ENCODE assay signal across 16 cellular contexts in the genomic region with DNA sequence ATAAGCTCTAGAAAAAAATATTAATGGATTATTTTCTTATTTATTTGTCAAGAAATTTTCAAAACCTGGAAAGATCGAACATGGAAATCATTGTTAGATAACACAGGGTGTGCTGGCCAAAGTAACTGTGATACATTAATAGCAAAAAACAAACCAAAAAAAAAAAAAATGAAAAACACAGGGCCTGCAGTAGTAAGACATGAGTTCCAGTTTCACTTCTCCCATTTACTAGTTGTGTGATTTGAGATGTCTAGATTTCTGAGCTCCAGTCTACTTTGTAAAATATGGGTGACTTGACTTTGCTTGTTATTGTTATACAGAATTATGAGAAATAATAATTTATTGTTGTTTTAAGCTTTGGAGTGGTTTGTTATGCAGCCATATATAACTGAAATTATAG. TPM values are rescaled to one million over a fixed set of nuclear protein-coding genes. Genes with fewer than 3 reads are reported as not detected.
A peak's percentile ranks its signal among the peaks of the same experiment; 100 is the strongest.
DNase-seq lines count a peak whose midpoint lies in the region; ATAC-seq and TF ChIP-seq lines count a peak whose summit lies in the region.
"Had no signal": no experiment of that assay in that cellular context is flagged by ENCODE, and none has a peak within 500 bp of the region (broad histone marks: within the 10 kb centered on the region; RNA-seq: fewer than 3 reads in every experiment).

No MANE protein-coding gene starts in this region.

- H3K4me3 Mint-ChIP-seq in IgD-negative memory B cell = peak overlapping the region in 2 of 4 donors; percentile 55 to 83
- H3K4me3 Mint-ChIP-seq: immature natural killer cell had no signal

- H3K27me3 ChIP-seq in MG63 = no peaks in the 10 kb centered on the region
- H3K27me3 ChIP-seq: esophagus squamous epithelium, right lobe of liver, vagina had no signal

- peak; percentile 33 for DNase-seq in GM12865 (ENCODE audit: low read depth)
- DNase-seq in stimulated activated CD4-positive, alpha-beta T cell treated with anti-CD3 and anti-CD28 coated beads, Interleukin-12 subunit alpha, Interleukin-12 subunit beta, amount 100 ng/mL, for 4 hours = no peak
- DNase-seq in stimulated activated CD4-positive, alpha-beta T cell treated with anti-CD3 and anti-CD28 coated beads, Interleukin-1b, Interleukin-23, amount 100 ng/mL, for 48 hours = no peak
- DNase-seq in T-helper 9 cell = no peak
- no peak for DNase-seq in MG63
- DNase-seq: activated T-cell treated with anti-CD3 and anti-CD28 coated beads, Interleukin-2, amount 50 U/mL, for 48 hours; esophagus squamous epithelium; GOT3; immature natural killer cell; NCI-H2081 treated with DMSO at 0.1 percent for 48 hours; right lobe of liver had no signal

- H3K36me3 Mint-ChIP-seq in IgD-negative memory B cell = peaks cover 6% of the 10 kb centered on the region
- H3K36me3 Mint-ChIP-seq: immature natural killer cell had no signal

- peak; percentile 79 for ATAC-seq in GM19452 (IDR thresholded peaks at IDR 0.05; ENCODE audit: unreplicated experiment)
- peak; percentile 72 for ATAC-seq in HG02852 (IDR thresholded peaks at IDR 0.05; ENCODE audit: unreplicated experiment)
- ATAC-seq: right lobe of liver had no signal

- H3K36me3 ChIP-seq in MG63 = no peaks in the 10 kb centered on the region
- H3K36me3 ChIP-seq: esophagus squamous epithelium, right lobe of liver, vagina had no signal

- TF ChIP-seq CTCF in GM12865 (IDR thresholded peaks at IDR 0.05; ENCODE audit: insufficient read depth, low read depth, low read length, missing control alignments) = no peak

- H3K4me3 ChIP-seq in GM12865 (ENCODE audit: low read depth, low read length) = no peak overlapping the region
- H3K4me3 ChIP-seq in MG63 = no peak overlapping the region
- H3K4me3 ChIP-seq: esophagus squamous epithelium, right lobe of liver, vagina had no signal

- H3K27ac Mint-ChIP-seq in IgD-negative memory B cell = peak overlapping the region; percentile 29 to 94 (median 54)
- H3K27ac Mint-ChIP-seq: immature natural killer cell had no signal

- H3K4me1 Mint-ChIP-seq in IgD-negative memory B cell = peaks cover 38 to 66% (median 45%) of the 10 kb centered on the region in 3 donors
- H3K4me1 Mint-ChIP-seq: immature natural killer cell had no signal

- no peaks in the 10 kb centered on the region for H3K9me3 ChIP-seq in MG63
- H3K9me3 ChIP-seq: esophagus squamous epithelium, right lobe of liver, vagina had no signal

- no peaks in the 10 kb centered on the region for H3K9me3 Mint-ChIP-seq in IgD-negative memory B cell
- H3K9me3 Mint-ChIP-seq: immature natural killer cell had no signal

- no peaks in the 10 kb centered on the region for H3K27me3 Mint-ChIP-seq in IgD-negative memory B cell

RNA-seq across cellular contexts. Expression of a gene that starts 13.6 kb away (rescaled TPM):
- 30.0 TPM for polyA plus RNA-seq in IgD-negative memory B cell
- not detected in 2 replicates for total RNA-seq in MG63 (2014; rRNA removed; shearing (Covaris generic); ENCODE audit: low replicate concordance)
- total RNA-seq: myocyte, vagina had no signal
- polyA plus RNA-seq: immature natural killer cell had no signal

RNA-seq across cellular contexts. Expression of a gene that starts 38.3 kb away (rescaled TPM):
- 13.6 TPM for polyA plus RNA-seq in IgD-negative memory B cell
- 56.0 and 102 TPM in 2 replicates for total RNA-seq in MG63 (2014; rRNA removed; shearing (Covaris generic); ENCODE audit: low replicate concordance)

RNA-seq across cellular contexts. Expression of a gene that starts 38.4 kb away (rescaled TPM):
- 67.1 TPM for polyA plus RNA-seq in IgD-negative memory B cell
- 33.9 and 63.8 TPM in 2 replicates for total RNA-seq in MG63 (2014; rRNA removed; shearing (Covaris generic); ENCODE audit: low replicate concordance)
